In the genomic region with DNA sequence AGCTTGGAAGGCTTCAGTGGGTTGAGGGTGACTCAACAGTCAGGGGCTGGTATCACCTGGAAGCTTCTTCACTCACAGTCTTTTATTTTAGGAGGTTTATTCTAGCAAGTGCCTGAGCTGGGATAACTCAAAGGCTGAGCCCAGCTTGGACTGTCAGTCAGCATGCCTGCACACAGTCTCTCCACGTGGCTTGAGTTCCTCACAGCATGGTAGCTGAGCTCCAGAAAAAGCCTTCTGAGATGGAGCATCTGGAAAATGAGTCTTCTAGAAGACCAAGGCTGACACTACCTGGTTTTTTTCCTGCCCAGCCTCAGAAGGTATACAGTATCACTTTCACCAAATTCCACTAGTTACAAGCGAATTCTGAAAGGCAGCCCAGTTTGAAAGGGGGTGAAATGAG, we compare ENCODE assay signal across 26 cellular contexts.
"Had no signal": no experiment of that assay in that cellular context is flagged by ENCODE, and none has a peak within 500 bp of the region (broad histone marks: within the 10 kb centered on the region; RNA-seq: fewer than 3 reads in every experiment).

No MANE protein-coding gene starts in this region.

- H3K4me3 Mint-ChIP-seq: mesothelial cell of epicardium; naive B cell; natural killer cell; nephron progenitor cell; neural progenitor cell; stimulated activated naive B cell treated with anti-CD40 and anti-IgM and Interleukin-4, amounts not matched to agents 10 μg/mL and 1 μg/mL and 100 μg/mL, for 72 hours had no signal

- H3K9me3 Mint-ChIP-seq: nephron progenitor cell had no signal

- H3K36me3 Mint-ChIP-seq: mesothelial cell of epicardium; naive B cell; neural progenitor cell; stimulated activated naive B cell treated with anti-CD40 and anti-IgM and Interleukin-4, amounts not matched to agents 10 μg/mL and 1 μg/mL and 100 μg/mL, for 72 hours had no signal

- H3K27me3 Mint-ChIP-seq: progenitor cell of endocrine pancreas had no signal

- H3K4me1 Mint-ChIP-seq: natural killer cell had no signal

- H3K4me3 ChIP-seq: left ventricle myocardium inferior, lung, neural progenitor cell, ovary, right atrium auricular region, skin epidermis, stomach, testis, thyroid gland, transverse colon, upper lobe of left lung, vagina had no signal

- H3K27ac Mint-ChIP-seq: mesothelial cell of epicardium; naive B cell; natural killer cell; nephron progenitor cell; neural progenitor cell; progenitor cell of endocrine pancreas; stimulated activated naive B cell treated with anti-CD40 and anti-IgM and Interleukin-4, amounts not matched to agents 10 μg/mL and 1 μg/mL and 100 μg/mL, for 72 hours had no signal

- H3K4me1 ChIP-seq: left ventricle myocardium inferior, right atrium auricular region, stomach, testis, thyroid gland, transverse colon, upper lobe of left lung had no signal

- H3K36me3 ChIP-seq: left ventricle myocardium inferior, neural progenitor cell, ovary, right atrium auricular region, stomach, thyroid gland, transverse colon, upper lobe of left lung, vagina had no signal

- H3K27me3 ChIP-seq: neural progenitor cell, ovary, right atrium auricular region, stomach, testis, thyroid gland, transverse colon, upper lobe of left lung, vagina had no signal

- H3K9me3 ChIP-seq: left ventricle myocardium inferior, ovary, right atrium auricular region, stomach, testis, thyroid gland, transverse colon, upper lobe of left lung, vagina had no signal

- DNase-seq: islet precursor cell; left ventricle myocardium inferior; mesendoderm; naive B cell; natural killer cell; nephron progenitor cell; ovary; stimulated activated CD4-positive, alpha-beta T cell treated with anti-CD3 and anti-CD28 coated beads, Interleukin-12 subunit alpha, Interleukin-12 subunit beta, amount 100 ng/mL, for 4 hours; stimulated activated CD4-positive, alpha-beta T cell treated with anti-CD3 and anti-CD28 coated beads, Interleukin-15, amount 100 ng/mL, for 24 hours; stimulated activated CD4-positive, alpha-beta T cell treated with anti-CD3 and anti-CD28 coated beads, Interleukin-2, amount 100 ng/mL, for 24 hours; stimulated activated CD4-positive, alpha-beta T cell treated with anti-CD3 and anti-CD28 coated beads, Interleukin-4, amount 100 ng/mL, for 1 hour; stimulated activated naive B cell treated with anti-CD40 and anti-IgM and Interleukin-4, amounts not matched to agents 10 μg/mL and 1 μg/mL and 100 μg/mL, for 72 hours; stimulated activated naive CD8-positive, alpha-beta T cell treated with anti-CD3 and anti-CD28 coated beads, Interleukin-15, Interleukin-2, amounts not matched to agents 100 U/mL and 50 U/mL, for 24 hours; stomach; testis; thyroid gland; transverse colon; upper lobe of left lung had no signal

- ATAC-seq: natural killer cell; sciatic nerve; stimulated activated naive B cell treated with anti-CD40 and anti-IgM and Interleukin-4, amounts not matched to agents 10 μg/mL and 1 μg/mL and 100 μg/mL, for 72 hours; stimulated activated naive CD8-positive, alpha-beta T cell treated with anti-CD3 and anti-CD28 coated beads, Interleukin-15, Interleukin-2, amounts not matched to agents 100 U/mL and 50 U/mL, for 24 hours had no signal

- H3K27ac ChIP-seq: left ventricle myocardium inferior, neural progenitor cell, ovary, right atrium auricular region, skin epidermis, stomach, testis, thyroid gland, transverse colon, upper lobe of left lung, vagina had no signal
